In the genomic region with DNA sequence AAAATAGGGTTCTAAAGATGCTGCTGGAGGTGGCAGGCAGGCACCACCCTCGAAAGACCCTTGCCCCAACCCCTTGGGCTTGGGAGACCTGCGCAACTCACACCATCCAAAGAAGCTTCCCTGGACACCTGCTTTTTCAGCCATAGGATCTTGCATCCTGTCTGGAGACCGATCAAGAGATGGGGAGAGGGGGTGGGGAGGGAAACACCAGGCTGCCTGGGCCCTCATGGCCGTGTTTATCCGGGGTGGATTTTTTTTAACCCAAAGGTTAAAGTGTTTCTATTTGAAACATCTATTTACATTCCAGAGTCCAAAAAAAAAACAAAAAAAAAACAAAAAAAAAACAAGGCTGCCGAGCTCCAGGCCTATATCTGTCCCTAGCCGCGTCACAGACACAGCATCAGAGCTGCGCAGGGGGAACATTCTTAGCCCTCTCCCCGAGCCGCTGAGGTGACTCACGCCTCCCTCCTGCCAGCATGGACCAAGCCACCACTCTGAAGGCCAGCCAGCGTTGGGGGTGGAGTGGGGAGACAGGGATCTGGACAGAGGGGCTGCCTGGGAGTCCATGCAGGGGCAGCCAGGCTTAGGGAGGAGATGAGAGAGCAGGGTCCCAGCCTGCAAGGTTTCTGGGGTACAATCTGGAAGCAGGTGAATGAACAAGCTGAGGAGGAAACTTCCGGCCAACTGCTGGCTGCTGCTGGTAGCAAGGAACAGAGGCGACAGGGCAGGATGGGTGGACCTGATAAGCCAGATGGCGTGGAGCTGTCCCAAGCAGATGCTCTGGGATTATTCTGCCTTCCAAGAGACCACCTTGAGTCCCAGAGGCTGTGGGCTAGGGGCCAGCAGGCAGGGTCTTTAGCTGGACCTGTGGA, we compare ENCODE assay signal across 8 cellular contexts. TPM values are rescaled to one million over a fixed set of nuclear protein-coding genes. Genes with fewer than 3 reads are reported as not detected.
DNase-seq lines count a peak whose midpoint lies in the region; ATAC-seq and TF ChIP-seq lines count a peak whose summit lies in the region.

No MANE protein-coding gene starts in this region.

- no peaks in the 10 kb centered on the region for H3K9me3 ChIP-seq in breast epithelium
- no peaks in the 10 kb centered on the region for H3K9me3 ChIP-seq in left lung
- no peaks in the 10 kb centered on the region for H3K9me3 ChIP-seq in thyroid gland
- no peaks in the 10 kb centered on the region for H3K9me3 ChIP-seq in HAP-1

- 56 to 59% methylated on average over 16 of the region's 16 CpGs for WGBS in thyroid gland, 2 donors

- TF ChIP-seq CTCF in breast epithelium (IDR thresholded peaks at IDR 0.05), result no peak
- TF ChIP-seq CTCF in left lung (IDR thresholded peaks at IDR 0.05), result no peak
- TF ChIP-seq CTCF in thyroid gland (IDR thresholded peaks at IDR 0.05), result no peak

- H3K27me3 ChIP-seq in breast epithelium, result no peaks in the 10 kb centered on the region
- H3K27me3 ChIP-seq in left lung, result no peaks in the 10 kb centered on the region
- H3K27me3 ChIP-seq in thyroid gland, result no peaks in the 10 kb centered on the region
- H3K27me3 ChIP-seq in HAP-1 (ENCODE audit: low read depth), result no peaks in the 10 kb centered on the region

- H3K27ac ChIP-seq in breast epithelium (peak overlapping the region; percentile 82 to 89), left lung (peak overlapping the region; percentile 55 to 56), thyroid gland (peak overlapping the region in 2 of 3 donors; percentile 73 to 84)

- intact Hi-C loops in breast epithelium (cut with DNase I; ENCODE audit: low total_unique reads) (no loop called here), left lung (cut with DNase I) (no loop called here), thyroid gland (cut with DNase I) (no loop called here)

- no peak overlapping the region for H3K4me3 ChIP-seq in breast epithelium
- no peak overlapping the region for H3K4me3 ChIP-seq in left lung
- H3K4me3 ChIP-seq in thyroid gland (replicated peaks in 1 of 3), result no peak overlapping the region
- H3K4me3 ChIP-seq in HAP-1, result no peak overlapping the region

- ATAC-seq in left lung (peak; percentile 33), HG03108 (IDR thresholded peaks at IDR 0.05; ENCODE audit: unreplicated experiment) (no peak)

- H3K4me1 ChIP-seq in breast epithelium (peaks cover 22 to 51% of the 10 kb centered on the region in 2 donors), left lung (peaks cover 43 to 52% of the 10 kb centered on the region in 2 donors), thyroid gland (peaks cover 35 to 64% of the 10 kb centered on the region in 2 donors), HAP-1 (peaks cover 7% of the 10 kb centered on the region)

- H3K36me3 ChIP-seq in breast epithelium (no peaks in the 10 kb centered on the region), left lung (peaks cover 0 to 5% of the 10 kb centered on the region in 2 donors), thyroid gland (no peaks in the 10 kb centered on the region), HAP-1 (replicated peaks) (no peaks in the 10 kb centered on the region)

- TF ChIP-seq POLR2A in breast epithelium (IDR thresholded peaks at IDR 0.05), result no peak
- no peak for TF ChIP-seq POLR2A in thyroid gland (IDR thresholded peaks at IDR 0.05)

- DNase-seq in LHCN-M2 (ENCODE audit: low read depth) (peak; percentile 92), breast epithelium (ENCODE audit: low spot score in 2 of 2) (peak; percentile 68 to 70), left lung (peak in 1 of 2 donors; percentile 72), thyroid gland (peak; percentile 36 to 42), NOMO-1 (lab: John Stamatoyannopoulos, UW; ENCODE audit: unreplicated experiment in 2 of 2) (no peak), HAP-1 (ENCODE audit: low spot score in 2 of 2) (no peak), inferior parietal cortex (ENCODE audit: extremely low spot score) (no peak)

- in situ Hi-C loops in HAP-1 (cut with MboI; ENCODE audit: low sequenced_read_pairs), result no loop called here

RNA-seq across cellular contexts. Expression of a gene that starts 14.8 kb away (rescaled TPM):
- 292 and 318 TPM in 2 replicates for total RNA-seq in LHCN-M2 (2014; rRNA removed)
- polyA plus RNA-seq in LHCN-M2 (2012), result 183 TPM
- total RNA-seq in breast epithelium, result 10 to 100 TPM; 66.5 to 79.3 (median 75.4) TPM
- total RNA-seq in left lung, result 10 to 100 TPM; 28.0 to 43.5 TPM
- 100 to 1,000 TPM in 2 of 4 donors, 10 to 100 TPM in 2; 69.5 to 142 (median 107) TPM for total RNA-seq in thyroid gland

RNA-seq across cellular contexts. Expression of a gene that starts 33.1 kb away (rescaled TPM):
- total RNA-seq in LHCN-M2 (2014; rRNA removed) (5.6 and 5.9 TPM in 2 replicates), breast epithelium (1 to 10 TPM; 1.2 to 2.1 (median 1.6) TPM), left lung (1 to 10 TPM; 2.3 to 2.7 TPM), thyroid gland (1 to 10 TPM in 1 of 4 donors, under 1 TPM in 3; 0.20 to 1.1 (median 0.30) TPM)
- polyA plus RNA-seq in LHCN-M2 (2012), result 4.8 TPM

RNA-seq across cellular contexts. Expression of a gene that starts 38.1 kb away (rescaled TPM):
- total RNA-seq in LHCN-M2 (2014; rRNA removed) (59.8 and 67.2 TPM in 2 replicates), breast epithelium (10 to 100 TPM; 34.7 to 39.8 (median 35.4) TPM), left lung (10 to 100 TPM; 47.4 to 62.6 TPM), thyroid gland (100 to 1,000 TPM in 2 of 4 donors, 10 to 100 TPM in 2; 41.4 to 104 (median 80.8) TPM)
- polyA plus RNA-seq in LHCN-M2 (2012), result 112 TPM

RNA-seq across cellular contexts. Expression of a gene that starts 42.2 kb away (rescaled TPM):
- 47.0 and 51.9 TPM in 2 replicates for total RNA-seq in LHCN-M2 (2014; rRNA removed)
- 32.1 TPM for polyA plus RNA-seq in LHCN-M2 (2012)
- 10 to 100 TPM; 36.8 to 45.4 (median 43.6) TPM for total RNA-seq in breast epithelium
- 10 to 100 TPM; 47.6 to 53.2 TPM for total RNA-seq in left lung
- total RNA-seq in thyroid gland, result 10 to 100 TPM; 41.3 to 47.2 (median 43.8) TPM

Comparison
In these comparisons a context has a peak if more than half of its experiments do, and no peak if none do; other contexts are left out.
1. DNase-seq: peak in LHCN-M2 (single experiment), breast epithelium (2 of 2) and thyroid gland (2 of 2); none in NOMO-1 (0 of 2), HAP-1 (0 of 2) and inferior parietal cortex (single experiment).
2. Peak in every context shown above with its lines, with median percentiles within 50 percentile points of each other: H3K27ac ChIP-seq.